31 cellular contexts compared by ENCODE assay signal in the genomic region with DNA sequence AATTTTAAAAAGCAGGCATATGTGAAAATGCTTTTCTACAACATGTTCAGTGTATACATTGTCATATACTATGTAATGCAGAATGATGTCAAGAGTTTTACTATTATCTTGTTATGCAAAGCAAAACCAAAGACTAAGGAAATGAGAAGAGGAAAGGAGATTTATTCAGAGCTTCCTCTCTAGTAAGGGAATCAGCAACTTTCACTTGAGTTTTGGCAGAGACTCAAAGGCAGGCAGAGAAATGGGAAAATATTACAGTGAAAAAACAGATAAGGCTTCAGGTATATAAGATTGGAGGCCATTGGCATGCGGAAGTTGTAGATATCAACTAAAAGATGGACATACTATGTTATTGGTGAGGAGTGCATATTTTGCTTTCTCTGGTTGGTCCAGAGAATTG.
"Had no signal": no experiment of that assay in that cellular context is flagged by ENCODE, and none has a peak within 500 bp of the region (broad histone marks: within the 10 kb centered on the region; RNA-seq: fewer than 3 reads in every experiment).

No MANE protein-coding gene starts in this region.

- H3K79me2 ChIP-seq: hepatocyte, parathyroid adenoma had no signal

- H3K36me3 Mint-ChIP-seq: mesothelial cell of epicardium, naive B cell, neural progenitor cell had no signal

- H3K27ac Mint-ChIP-seq: dendritic cell treated with granulocyte-macrophage colony-stimulating factor and Interleukin-4, amounts not matched to agents 40 ng/mL and 50 ng/mL, for 4 days; endodermal cell; mesothelial cell of epicardium; naive B cell; natural killer cell treated with Interleukin-12 subunit alpha and Interleukin-12 subunit beta and Interleukin-15 and Interleukin-18, amount 100 ng/mL, for 72 hours; neural progenitor cell; progenitor cell of endocrine pancreas; stimulated activated naive CD8-positive, alpha-beta T cell treated with anti-CD3 and anti-CD28 coated beads, Interleukin-15, amount 100 ng/mL, for 72 hours had no signal

- H3K9ac ChIP-seq: neural progenitor cell, parathyroid adenoma had no signal

- H3K27me3 ChIP-seq: esophagus muscularis mucosa, foreskin keratinocyte, gastroesophageal sphincter, heart left ventricle, hepatocyte, left lung, neural progenitor cell, right lobe of liver, suprapubic skin, transverse colon, upper lobe of right lung, uterus had no signal

- H3K4me1 Mint-ChIP-seq: endodermal cell; naive B cell; neural progenitor cell; stimulated activated naive CD8-positive, alpha-beta T cell treated with anti-CD3 and anti-CD28 coated beads, Interleukin-15, amount 100 ng/mL, for 72 hours had no signal

- H3K4me3 Mint-ChIP-seq: dendritic cell treated with granulocyte-macrophage colony-stimulating factor and Interleukin-4, amounts not matched to agents 40 ng/mL and 50 ng/mL, for 4 days; endodermal cell; mesothelial cell of epicardium; naive B cell; natural killer cell treated with Interleukin-12 subunit alpha and Interleukin-12 subunit beta and Interleukin-15 and Interleukin-18, amount 100 ng/mL, for 72 hours; neural progenitor cell; stimulated activated naive CD8-positive, alpha-beta T cell treated with anti-CD3 and anti-CD28 coated beads, Interleukin-15, amount 100 ng/mL, for 72 hours had no signal

- H3K36me3 ChIP-seq: esophagus muscularis mucosa, gastroesophageal sphincter, heart left ventricle, left lung, neural progenitor cell, right lobe of liver, suprapubic skin, transverse colon, upper lobe of right lung, uterus had no signal

- DNase-seq: effector CD8-positive, alpha-beta T cell; endodermal cell; foreskin keratinocyte; heart left ventricle; left cardiac atrium; left lung; mesenchymal stem cell; mucosa of descending colon; naive B cell; right lobe of liver; stimulated activated CD4-positive, alpha-beta T cell treated with anti-CD3 and anti-CD28 coated beads, Interleukin-12 subunit alpha, Interleukin-12 subunit beta, amount 100 ng/mL, for 4 hours; stimulated activated CD4-positive, alpha-beta T cell treated with anti-CD3 and anti-CD28 coated beads, Interleukin-1b, Interleukin-23, amount 100 ng/mL, for 48 hours; stimulated activated CD4-positive, alpha-beta T cell treated with anti-CD3 and anti-CD28 coated beads, Interleukin-4, amount 100 ng/mL, for 1 hour; stimulated activated CD8-positive, alpha-beta memory T cell treated with anti-CD3 and anti-CD28 coated beads, Interleukin-4, amount 100 ng/mL, for 48 hours; stimulated activated naive CD4-positive, alpha-beta T cell; stimulated activated naive CD8-positive, alpha-beta T cell treated with anti-CD3 and anti-CD28 coated beads, Interleukin-15, amount 100 ng/mL, for 72 hours; transverse colon; upper lobe of right lung; uterus had no signal

- H2AFZ ChIP-seq: hepatocyte, neural progenitor cell, parathyroid adenoma had no signal

- H3K9me3 ChIP-seq: right lobe of liver, transverse colon, upper lobe of right lung, uterus had no signal

- H3K4me1 ChIP-seq: esophagus muscularis mucosa, foreskin keratinocyte, gastroesophageal sphincter, heart left ventricle, left lung, neural progenitor cell, parathyroid adenoma, right lobe of liver, suprapubic skin, transverse colon, upper lobe of right lung, uterus had no signal

- FAIRE-seq: islet of Langerhans had no signal

- H3K4me3 ChIP-seq: esophagus muscularis mucosa, gastroesophageal sphincter, heart left ventricle, hepatocyte, left lung, mucosa of descending colon, neural progenitor cell, right lobe of liver, smooth muscle cell, suprapubic skin, transverse colon, upper lobe of right lung, uterus had no signal

- H3K27ac ChIP-seq: esophagus muscularis mucosa, foreskin keratinocyte, gastroesophageal sphincter, heart left ventricle, hepatocyte, left lung, neural progenitor cell, parathyroid adenoma, right lobe of liver, suprapubic skin, transverse colon, upper lobe of right lung, uterus had no signal

- H3K27me3 Mint-ChIP-seq: dendritic cell treated with granulocyte-macrophage colony-stimulating factor and Interleukin-4, amounts not matched to agents 40 ng/mL and 50 ng/mL, for 4 days; naive B cell; natural killer cell treated with Interleukin-12 subunit alpha and Interleukin-12 subunit beta and Interleukin-15 and Interleukin-18, amount 100 ng/mL, for 72 hours; progenitor cell of endocrine pancreas; stimulated activated naive CD8-positive, alpha-beta T cell treated with anti-CD3 and anti-CD28 coated beads, Interleukin-15, amount 100 ng/mL, for 72 hours had no signal

- H3K4me2 ChIP-seq: hepatocyte, neural progenitor cell, smooth muscle cell had no signal
